21 cellular contexts compared by ENCODE assay signal in the genomic region with DNA sequence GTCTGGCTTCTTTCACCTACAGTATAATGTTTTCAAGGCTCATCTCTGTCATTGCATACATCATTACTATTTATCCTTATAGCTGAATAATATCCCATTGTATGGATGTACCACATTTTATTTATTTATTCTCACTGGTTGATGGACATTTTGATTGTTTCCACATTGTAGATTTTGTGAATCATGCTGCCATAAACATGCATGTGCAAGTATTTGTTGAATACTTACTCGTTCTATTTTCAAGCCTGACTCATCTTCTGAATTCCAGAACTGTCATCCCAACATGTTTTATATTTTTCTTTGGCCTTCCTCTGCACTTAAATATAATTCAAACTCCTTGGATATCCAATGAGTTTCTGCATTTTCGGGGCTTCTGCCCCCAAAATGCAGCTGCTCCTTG.
DNase-seq lines count a peak whose midpoint lies in the region; ATAC-seq, FAIRE-seq and TF ChIP-seq lines count a peak whose summit lies in the region.
"Had no signal": no experiment of that assay in that cellular context is flagged by ENCODE, and none has a peak within 500 bp of the region (broad histone marks: within the 10 kb centered on the region; RNA-seq: fewer than 3 reads in every experiment).

No MANE protein-coding gene starts in this region.

- H3K4me1 ChIP-seq in mammary epithelial cell (ENCODE audit: insufficient read depth, low read length) (peaks cover 27% of the 10 kb centered on the region), MM.1S (ENCODE audit: low read length) (no peaks in the 10 kb centered on the region)

- no peak overlapping the region for H3K9ac ChIP-seq in mammary epithelial cell (ENCODE audit: insufficient read depth, low read length)
- no peak overlapping the region for H3K9ac ChIP-seq in MM.1S (ENCODE audit: low read length)

- intact Hi-C loops in mammary epithelial cell (cut with micrococcal nuclease), result no loop called here
- intact Hi-C loops in CD4-positive, alpha-beta T cell (cut with DNase I, micrococcal nuclease), result no loop called here

- POLR2A ChIA-PET in CD4-positive, alpha-beta T cell (lab: Charles Lee), result no interaction called here

- no peaks in the 10 kb centered on the region for H3K36me3 Mint-ChIP-seq in CD4-positive, alpha-beta T cell (ENCODE audit: low read depth)
- H3K36me3 Mint-ChIP-seq: CD8-positive, alpha-beta memory T cell; WTC11 had no signal

- peak; percentile 28 for FAIRE-seq in HTR-8/SVneo (lab: Jason Lieb, UNC)

- no peak overlapping the region for H3K4me2 ChIP-seq in mammary epithelial cell (ENCODE audit: insufficient read depth, low read depth, low read length)
- no peak overlapping the region for H3K4me2 ChIP-seq in MM.1S (ENCODE audit: low read depth, low read length)

- H3K4me3 ChIP-seq in mammary epithelial cell (replicated peaks in 1 of 3; ENCODE audit: insufficient read depth in 1 of 3, low read depth in 2 of 3, low read length in 3 of 3) (no peak overlapping the region), MM.1S (ENCODE audit: low read length) (no peak overlapping the region)
- H3K4me3 ChIP-seq: SJCRH30, suprapubic skin had no signal

- 35% methylated on average over 2 of the region's 2 CpGs for WGBS in mammary epithelial cell (ENCODE audit: low coverage, missing lambda C conversion rate)

- TF ChIP-seq CTCF in mammary epithelial cell (conservative IDR thresholded peaks at IDR 0.05 in 1 of 2, IDR thresholded peaks at IDR 0.05 in 1 of 2; ENCODE audit: extremely low read depth in 1 of 2, insufficient read depth in 1 of 2, low read depth in 1 of 2, low read length in 2 of 2) (no peak), MM.1S (IDR thresholded peaks at IDR 0.05; ENCODE audit: low read length) (no peak)
- TF ChIP-seq CTCF in CD4-positive, alpha-beta T cell (IDR thresholded peaks at IDR 0.05), result no peak

- peak; percentile 11 for DNase-seq in AG20443 (ENCODE audit: low spot score)
- no peak for DNase-seq in HTR-8/SVneo (ENCODE audit: insufficient read length, low spot score)
- peak; percentile 52 for DNase-seq in mammary epithelial cell
- peak; percentile 52 for DNase-seq in iris pigment epithelial cell (ENCODE audit: low read depth)
- DNase-seq in effector CD4-positive, alpha-beta T cell, result no peak
- DNase-seq in glomerular visceral epithelial cell (ENCODE audit: extremely low spot score), result no peak
- DNase-seq in CD4-positive, alpha-beta T cell, result no peak
- no peak for DNase-seq in MM.1S
- DNase-seq: activated CD4-positive, alpha-beta T cell treated with anti-CD3 and anti-CD28 coated beads, Interleukin-2, amount 50 U/mL, for 48 hours; activated naive CD4-positive, alpha-beta T cell treated with Interleukin-2 at 50 U/mL for 16 hours; activated T-cell treated with anti-CD3 and anti-CD28 coated beads, Interleukin-2, amount 50 U/mL, for 1 hour; CD8-positive, alpha-beta memory T cell; DMS79 treated with DMSO at 0.1 percent for 48 hours; NCI-H1417; NCI-H2171; NCI-H69; SJCRH30 had no signal

- ATAC-seq in CD4-positive, alpha-beta T cell (ENCODE audit: poor library complexity), result no peak
- ATAC-seq: WTC11 had no signal

- H2AFZ ChIP-seq in mammary epithelial cell (ENCODE audit: low read depth, low read length), result no peak overlapping the region
- H2AFZ ChIP-seq in MM.1S (ENCODE audit: low read length), result no peak overlapping the region

- no peaks in the 10 kb centered on the region for H3F3A ChIP-seq in MM.1S (ENCODE audit: insufficient read depth, low read length)

- no TSS peak for BruUV-seq in mammary epithelial cell (replicated peaks; lab: Mats Ljungman, UMichigan)

- H3K27ac Mint-ChIP-seq in CD4-positive, alpha-beta T cell, result no peak overlapping the region
- H3K27ac Mint-ChIP-seq: CD8-positive, alpha-beta memory T cell; mesothelial cell of epicardium; nephron; WTC11 had no signal

- no peaks in the 10 kb centered on the region for H3K9me2 ChIP-seq in MM.1S (replicated peaks; ENCODE audit: insufficient read depth, low read length)

- CTCF ChIA-PET in mammary epithelial cell (lab: Charles Lee; ENCODE audit: low non-redundant PET), result no interaction called here
- CTCF ChIA-PET in CD4-positive, alpha-beta T cell (lab: Charles Lee), result no interaction called here

- no peaks in the 10 kb centered on the region for H3K79me2 ChIP-seq in mammary epithelial cell (ENCODE audit: insufficient read depth, low read length)
- no peaks in the 10 kb centered on the region for H3K79me2 ChIP-seq in MM.1S (ENCODE audit: low read length)

- no peaks in the 10 kb centered on the region for H3K27me3 Mint-ChIP-seq in CD4-positive, alpha-beta T cell

- H3K4me3 Mint-ChIP-seq in CD4-positive, alpha-beta T cell, result no peak overlapping the region
- H3K4me3 Mint-ChIP-seq: CD8-positive, alpha-beta memory T cell; mesothelial cell of epicardium; nephron; WTC11 had no signal

- H3K36me3 ChIP-seq in mammary epithelial cell (ENCODE audit: insufficient read depth, low read length), result no peaks in the 10 kb centered on the region
- H3K36me3 ChIP-seq in MM.1S (replicated peaks; ENCODE audit: insufficient read depth, low read length), result no peaks in the 10 kb centered on the region
- H3K36me3 ChIP-seq: SJCRH30, suprapubic skin had no signal

- H4K20me1 ChIP-seq in mammary epithelial cell (ENCODE audit: insufficient read depth, low read length) (no peaks in the 10 kb centered on the region), MM.1S (ENCODE audit: insufficient read depth, low read length) (no peaks in the 10 kb centered on the region)

- no peak overlapping the region for H3K27ac ChIP-seq in mammary epithelial cell (ENCODE audit: insufficient read depth, low read depth, low read length)
- H3K27ac ChIP-seq in CD4-positive, alpha-beta T cell (ENCODE audit: low read depth, low read length), result no peak overlapping the region
- H3K27ac ChIP-seq in MM.1S (ENCODE audit: low read length), result no peak overlapping the region
- H3K27ac ChIP-seq: SJCRH30, suprapubic skin had no signal

- dilution Hi-C loops in mammary epithelial cell (cut with HindIII; ENCODE audit: low sequenced_read_pairs), result no loop called here

- in situ Hi-C loops in mammary epithelial cell (cut with MboI; ENCODE audit: low sequenced_read_pairs in 2 of 2), result no loop called here

- peaks cover 2% of the 10 kb centered on the region for H3K9me3 Mint-ChIP-seq in CD4-positive, alpha-beta T cell

- H3K4me1 Mint-ChIP-seq in CD4-positive, alpha-beta T cell (ENCODE audit: low read depth), result no peaks in the 10 kb centered on the region
- H3K4me1 Mint-ChIP-seq: CD8-positive, alpha-beta memory T cell; WTC11 had no signal

- H3K9me3 ChIP-seq in mammary epithelial cell (replicated peaks; ENCODE audit: insufficient read depth, low read length), result no peaks in the 10 kb centered on the region
- no peaks in the 10 kb centered on the region for H3K9me3 ChIP-seq in CD4-positive, alpha-beta T cell (ENCODE audit: control insufficient read depth, low read length)
- no peaks in the 10 kb centered on the region for H3K9me3 ChIP-seq in MM.1S (replicated peaks; ENCODE audit: insufficient read depth, low read length)
- H3K9me3 ChIP-seq: suprapubic skin had no signal

- H3K27me3 ChIP-seq in mammary epithelial cell (ENCODE audit: insufficient read depth, low read length) (no peaks in the 10 kb centered on the region), MM.1S (replicated peaks; ENCODE audit: insufficient read depth, low read length) (no peaks in the 10 kb centered on the region)
- no peaks in the 10 kb centered on the region for H3K27me3 ChIP-seq in CD4-positive, alpha-beta T cell (ENCODE audit: control insufficient read depth, insufficient read depth, low read length)
- H3K27me3 ChIP-seq: SJCRH30, suprapubic skin had no signal

Comparison
In these comparisons a context has a peak if more than half of its experiments do, and no peak if none do; other contexts are left out.
1. DNase-seq: peak in AG20443 (single experiment), mammary epithelial cell (single experiment) and iris pigment epithelial cell (single experiment); none in HTR-8/SVneo (single experiment), effector CD4-positive, alpha-beta T cell (single experiment), glomerular visceral epithelial cell (single experiment), CD4-positive, alpha-beta T cell (0 of 10) and MM.1S (single experiment).